ENCODE assay signal across 11 cellular contexts in the genomic region with DNA sequence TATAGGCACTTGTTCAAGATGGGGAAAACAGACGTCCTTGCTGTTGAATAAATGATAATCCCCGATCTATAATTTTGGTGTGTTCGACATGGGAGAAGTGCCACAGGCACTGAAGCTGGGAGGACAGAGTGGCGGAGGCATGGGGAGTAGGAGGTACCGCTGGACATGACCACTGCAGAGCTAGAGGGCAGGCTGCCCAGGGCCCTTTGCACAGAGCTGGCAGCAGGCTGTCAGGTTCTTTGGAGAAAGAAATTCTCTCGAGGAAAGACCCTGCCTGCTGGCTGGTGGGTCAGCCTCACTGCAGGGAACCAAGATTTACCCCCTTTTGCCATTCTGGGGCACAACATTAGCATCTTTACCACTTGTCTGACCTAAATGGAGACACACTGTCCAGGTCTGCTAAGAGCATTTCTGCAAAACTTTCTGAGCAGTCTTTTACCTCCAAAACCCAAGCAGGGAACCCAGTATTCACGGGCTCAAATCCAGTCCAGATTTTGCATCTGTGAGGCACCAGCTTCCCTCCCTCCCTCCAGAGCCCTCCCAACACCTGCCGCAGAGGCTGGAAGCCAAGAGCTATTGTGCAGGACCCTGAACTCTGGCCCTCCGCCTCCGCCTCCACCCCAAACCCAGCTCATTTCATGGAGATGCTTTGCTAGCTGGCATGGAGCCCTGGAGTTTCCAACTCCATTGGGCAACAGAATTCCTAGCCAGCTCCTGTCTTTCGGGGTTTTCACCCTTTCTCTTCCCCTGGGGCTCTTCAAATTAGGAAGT.
DNase-seq lines count a peak whose midpoint lies in the region; ATAC-seq and TF ChIP-seq lines count a peak whose summit lies in the region.
"Had no signal": no experiment of that assay in that cellular context is flagged by ENCODE, and none has a peak within 500 bp of the region (broad histone marks: within the 10 kb centered on the region; RNA-seq: fewer than 3 reads in every experiment).

No MANE protein-coding gene starts in this region.

- H3K27me3 Mint-ChIP-seq in nephron (ENCODE audit: low read depth) (peaks cover 28% of the 10 kb centered on the region), T-helper 17 cell (peaks cover 41% of the 10 kb centered on the region), CD14-positive monocyte (ENCODE audit: low read depth in 3 of 3) (peaks cover 1 to 3% (median 1%) of the 10 kb centered on the region in 3 donors)

- H3K27ac Mint-ChIP-seq in nephron (peak overlapping the region in 2 of 3 experiments; percentile 24 to 82), T-helper 17 cell (no peak overlapping the region), CD14-positive monocyte (no peak overlapping the region)
- H3K27ac Mint-ChIP-seq: activated naive CD8-positive, alpha-beta T cell treated with anti-CD3 and anti-CD28 coated beads, Interleukin-2, amount 10 ng/mL, durations not matched to agents 7 days and 5 days; CD4-positive, CD25-positive, alpha-beta regulatory T cell had no signal

- peak; percentile 28 for DNase-seq in Daoy (ENCODE audit: low read depth)
- DNase-seq in NCI-H2227 (lab: John Stamatoyannopoulos, UW; ENCODE audit: unreplicated experiment) = peak; percentile 84
- DNase-seq in dermis microvascular lymphatic vessel endothelial cell (ENCODE audit: low read depth in 2 of 2) = peak; percentile 53 to 75
- no peak for DNase-seq in T-helper 17 cell
- DNase-seq in CD14-positive monocyte (ENCODE audit: low spot score) = no peak
- DNase-seq: activated naive CD8-positive, alpha-beta T cell treated with anti-CD3 and anti-CD28 coated beads, Interleukin-2, amount 10 ng/mL, durations not matched to agents 7 days and 5 days; CD4-positive, CD25-positive, alpha-beta regulatory T cell had no signal

- ATAC-seq in T-helper 17 cell = no peak
- ATAC-seq in HG03460 (IDR thresholded peaks at IDR 0.05; ENCODE audit: unreplicated experiment) = no peak
- ATAC-seq in HG03045 (IDR thresholded peaks at IDR 0.05; ENCODE audit: unreplicated experiment) = no peak

- H3K4me3 Mint-ChIP-seq in nephron = peak overlapping the region in 1 of 3 experiments; percentile 7
- H3K4me3 Mint-ChIP-seq in T-helper 17 cell = no peak overlapping the region
- no peak overlapping the region for H3K4me3 Mint-ChIP-seq in CD14-positive monocyte
- H3K4me3 Mint-ChIP-seq: activated naive CD8-positive, alpha-beta T cell treated with anti-CD3 and anti-CD28 coated beads, Interleukin-2, amount 10 ng/mL, durations not matched to agents 7 days and 5 days; CD4-positive, CD25-positive, alpha-beta regulatory T cell had no signal

- H3K36me3 Mint-ChIP-seq in nephron (ENCODE audit: low read depth) = peaks cover 14% of the 10 kb centered on the region
- no peaks in the 10 kb centered on the region for H3K36me3 Mint-ChIP-seq in T-helper 17 cell (ENCODE audit: low read depth)
- no peaks in the 10 kb centered on the region for H3K36me3 Mint-ChIP-seq in CD14-positive monocyte
- H3K36me3 Mint-ChIP-seq: activated naive CD8-positive, alpha-beta T cell treated with anti-CD3 and anti-CD28 coated beads, Interleukin-2, amount 10 ng/mL, durations not matched to agents 7 days and 5 days; CD4-positive, CD25-positive, alpha-beta regulatory T cell had no signal

- TF ChIP-seq CTCF in nephron (IDR thresholded peaks at IDR 0.05; ENCODE audit: unreplicated experiment in 3 of 3) (no peak), CD14-positive monocyte (IDR thresholded peaks at IDR 0.05) (no peak)

- peaks cover 76% of the 10 kb centered on the region for H3K4me1 Mint-ChIP-seq in nephron
- H3K4me1 Mint-ChIP-seq in T-helper 17 cell = no peaks in the 10 kb centered on the region
- H3K4me1 Mint-ChIP-seq in CD14-positive monocyte = no peaks in the 10 kb centered on the region
- H3K4me1 Mint-ChIP-seq: activated naive CD8-positive, alpha-beta T cell treated with anti-CD3 and anti-CD28 coated beads, Interleukin-2, amount 10 ng/mL, durations not matched to agents 7 days and 5 days; CD4-positive, CD25-positive, alpha-beta regulatory T cell had no signal

- H3K9me3 Mint-ChIP-seq in nephron (no peaks in the 10 kb centered on the region), CD14-positive monocyte (no peaks in the 10 kb centered on the region)
- H3K9me3 Mint-ChIP-seq: activated naive CD8-positive, alpha-beta T cell treated with anti-CD3 and anti-CD28 coated beads, Interleukin-2, amount 10 ng/mL, durations not matched to agents 7 days and 5 days had no signal

- intact Hi-C loops in CD14-positive monocyte (cut with micrococcal nuclease) = no loop called here

- no peaks in the 10 kb centered on the region for H3K9me3 ChIP-seq in T-helper 17 cell (ENCODE audit: control insufficient read depth, low read length, poor library complexity, severe bottlenecking)
- H3K9me3 ChIP-seq: thoracic aorta had no signal

Comparison
In these comparisons a context has a peak if more than half of its experiments do, and no peak if none do; other contexts are left out.
1. DNase-seq: peak in Daoy (single experiment), NCI-H2227 (single experiment) and dermis microvascular lymphatic vessel endothelial cell (2 of 2); none in T-helper 17 cell (0 of 3) and CD14-positive monocyte (single experiment).
2. H3K27ac Mint-ChIP-seq: peak in nephron (2 of 3); none in T-helper 17 cell (single experiment) and CD14-positive monocyte (0 of 7).